Comparison of ENCODE assay signal across 8 cellular contexts in the genomic region with DNA sequence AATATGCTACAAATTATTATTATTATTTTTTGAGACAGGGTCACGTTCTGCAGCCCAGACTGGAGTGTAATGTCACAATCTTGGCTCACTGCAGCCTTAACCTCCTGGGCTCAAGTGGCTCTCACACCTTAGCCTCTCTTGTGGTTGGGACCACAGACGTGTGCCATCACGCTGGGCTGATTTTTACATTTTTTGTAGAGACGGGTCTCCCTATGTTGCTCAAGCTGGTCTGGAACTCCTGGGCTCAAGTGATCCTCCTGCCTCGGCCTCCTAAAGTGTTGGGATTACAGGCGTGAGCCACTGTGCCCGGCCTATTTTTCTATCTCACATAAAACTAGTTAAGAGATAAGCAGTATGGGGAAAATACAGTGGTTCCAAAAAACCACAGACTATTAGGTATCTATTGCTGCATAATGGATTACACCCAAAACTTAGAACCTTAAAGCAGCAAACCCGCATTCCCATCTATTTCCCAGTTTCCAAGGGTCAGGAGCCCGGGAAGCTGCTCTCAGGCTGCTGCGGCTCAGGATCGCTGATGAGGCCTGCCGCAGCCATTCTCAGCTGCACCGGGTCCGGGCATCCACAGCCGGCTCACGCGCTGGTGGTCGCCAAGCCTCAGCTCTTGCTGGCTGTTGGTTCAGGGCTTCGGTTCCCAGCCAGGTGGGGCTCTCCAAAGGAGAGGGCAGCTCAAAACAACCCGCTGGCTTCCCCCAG.
A peak's percentile ranks its signal among the peaks of the same experiment; 100 is the strongest.
DNase-seq lines count a peak whose midpoint lies in the region; ATAC-seq and TF ChIP-seq lines count a peak whose summit lies in the region.

No MANE protein-coding gene starts in this region.

- no peak for ATAC-seq in activated CD4-positive, alpha-beta T cell treated with anti-CD3 and anti-CD28 coated beads for 36 hours
- ATAC-seq in activated T-cell treated with anti-CD3 and anti-CD28 coated beads, Interleukin-2, amount 50 U/mL, for 72 hours (replicated peaks in 1 of 2) = no peak

- H3K27ac ChIP-seq in iPS-20b (ENCODE audit: low read length) (no peak overlapping the region), testis (no peak overlapping the region)

- H3K4me1 ChIP-seq in iPS-20b (ENCODE audit: insufficient read depth, low read length) (peaks cover 13% of the 10 kb centered on the region; the same call in 1 of the 2 replicates), testis (peaks cover 7% of the 10 kb centered on the region)

- H3K36me3 ChIP-seq in iPS-20b (ENCODE audit: insufficient read depth, low read depth, low read length) = no peaks in the 10 kb centered on the region
- no peaks in the 10 kb centered on the region for H3K36me3 ChIP-seq in testis (ENCODE audit: low read depth, missing control alignments)

- DNase-seq in activated CD4-positive, alpha-beta T cell treated with anti-CD3 and anti-CD28 coated beads for 36 hours = no peak
- DNase-seq in activated CD4-positive, alpha-beta T cell treated with anti-CD3 and anti-CD28 coated beads, Interleukin-2, amount 50 U/mL, for 48 hours = no peak
- DNase-seq in activated T-cell treated with anti-CD3 and anti-CD28 coated beads, Interleukin-2, amount 50 U/mL, for 72 hours = no peak
- DNase-seq in testis (no peak), SHP77 treated with DMSO at 0.1 percent for 48 hours (lab: John Stamatoyannopoulos, UW) (no peak), CD1c-positive myeloid dendritic cell (ENCODE audit: extremely low spot score) (no peak)
- DNase-seq in activated effector memory CD4-positive, alpha-beta T cell treated with anti-CD3 and anti-CD28 coated beads, Interleukin-2, amount 50 U/mL, for 16 hours = no peak

- peak overlapping the region; percentile 69; the same call in 1 of the 2 replicates for H3K9ac ChIP-seq in iPS-20b (ENCODE audit: low read depth, low read length)

- H3K27me3 ChIP-seq in iPS-20b (ENCODE audit: insufficient read depth, low read length) (no peaks in the 10 kb centered on the region), testis (no peaks in the 10 kb centered on the region)

- H3K4me1 Mint-ChIP-seq in activated CD4-positive, alpha-beta T cell treated with anti-CD3 and anti-CD28 coated beads for 36 hours = peaks cover 9% of the 10 kb centered on the region
- H3K4me1 Mint-ChIP-seq in activated T-cell treated with anti-CD3 and anti-CD28 coated beads, Interleukin-2, amount 50 U/mL, for 72 hours (ENCODE audit: low read depth) = peaks cover 20% of the 10 kb centered on the region

- intact Hi-C loops in activated CD4-positive, alpha-beta T cell treated with anti-CD3 and anti-CD28 coated beads for 36 hours (cut with DNase I, micrococcal nuclease) = loop anchor here (1.0 to 10.0 kb wide), 15 partner anchors 44 to 600 kb away; partner anchors contain the start of genes NRF1 (in 2 of the 2), AHCYL2 (in 1 of the 2), SMKR1 (in 1 of the 2) and STRIP2 (in 1 of the 2)
- intact Hi-C loops in testis (cut with DNase I; ENCODE audit: low total_unique reads) = loop anchor here (10.0 kb wide), 2 partner anchors 160 to 180 kb away; no protein-coding TSS in a partner anchor

- no peaks in the 10 kb centered on the region for H3K36me3 Mint-ChIP-seq in activated CD4-positive, alpha-beta T cell treated with anti-CD3 and anti-CD28 coated beads for 36 hours (ENCODE audit: low read depth)
- H3K36me3 Mint-ChIP-seq in activated T-cell treated with anti-CD3 and anti-CD28 coated beads, Interleukin-2, amount 50 U/mL, for 72 hours (ENCODE audit: insufficient read depth in 2 of 2) = no peaks in the 10 kb centered on the region

- no peak for TF ChIP-seq CTCF in testis (IDR thresholded peaks at IDR 0.05)

- CTCF ChIA-PET in activated CD4-positive, alpha-beta T cell treated with anti-CD3 and anti-CD28 coated beads for 36 hours (lab: Charles Lee) = interaction anchor here (0.6 to 3.2 kb wide), 33 partner anchors 9 to 1480 kb away, joined by 3 to 26 read pairs (median 4); no protein-coding TSS in a partner anchor

- POLR2A ChIA-PET in activated CD4-positive, alpha-beta T cell treated with anti-CD3 and anti-CD28 coated beads for 36 hours (lab: Charles Lee) = interaction anchor here (0.6 to 0.7 kb wide), 2 partner anchors 55 to 1124 kb away, joined by 3 read pairs; no protein-coding TSS in a partner anchor

- H3K9me3 ChIP-seq in iPS-20b (ENCODE audit: insufficient read depth, low read depth, low read length) (no peaks in the 10 kb centered on the region), testis (no peaks in the 10 kb centered on the region)

- no peaks in the 10 kb centered on the region for H3K9me3 Mint-ChIP-seq in activated CD4-positive, alpha-beta T cell treated with anti-CD3 and anti-CD28 coated beads for 36 hours (ENCODE audit: low read depth)
- H3K9me3 Mint-ChIP-seq in activated T-cell treated with anti-CD3 and anti-CD28 coated beads, Interleukin-2, amount 50 U/mL, for 72 hours = no peaks in the 10 kb centered on the region

- H3K4me3 ChIP-seq in iPS-20b (ENCODE audit: low read length) (peak overlapping the region; percentile 89), testis (peak overlapping the region; percentile 60 to 77)

- 37 to 46% methylated on average over 15 to 20 of the region's 20 CpGs for WGBS in testis, 2 donors

- TF ChIP-seq POLR2A in testis (IDR thresholded peaks at IDR 0.05) = no peak

- H3K27me3 Mint-ChIP-seq in activated CD4-positive, alpha-beta T cell treated with anti-CD3 and anti-CD28 coated beads for 36 hours = no peaks in the 10 kb centered on the region
- H3K27me3 Mint-ChIP-seq in activated T-cell treated with anti-CD3 and anti-CD28 coated beads, Interleukin-2, amount 50 U/mL, for 72 hours (ENCODE audit: low read depth) = no peaks in the 10 kb centered on the region

- H3K27ac Mint-ChIP-seq in activated CD4-positive, alpha-beta T cell treated with anti-CD3 and anti-CD28 coated beads for 36 hours = no peak overlapping the region
- H3K27ac Mint-ChIP-seq in activated T-cell treated with anti-CD3 and anti-CD28 coated beads, Interleukin-2, amount 50 U/mL, for 72 hours = peak overlapping the region; percentile 85

- peak overlapping the region; percentile 86 for H3K4me3 Mint-ChIP-seq in activated CD4-positive, alpha-beta T cell treated with anti-CD3 and anti-CD28 coated beads for 36 hours
- peak overlapping the region; percentile 89 to 98 for H3K4me3 Mint-ChIP-seq in activated T-cell treated with anti-CD3 and anti-CD28 coated beads, Interleukin-2, amount 50 U/mL, for 72 hours
